In genomic region chr3:143220745-143221144, GRCh38 we compare ENCODE assay signal across 31 cellular contexts.
A peak's percentile ranks its signal among the peaks of the same experiment; 100 is the strongest.
DNase-seq lines count a peak whose midpoint lies in the region; ATAC-seq lines count a peak whose summit lies in the region.
"Had no signal": no experiment of that assay in that cellular context is flagged by ENCODE, and none has a peak within 500 bp of the region (broad histone marks: within the 10 kb centered on the region; RNA-seq: fewer than 3 reads in every experiment).

No MANE protein-coding gene starts in this region.

- intact Hi-C loops in right cardiac atrium (cut with DNase I), result no loop called here

- H3K4me3 ChIP-seq in BLaER1 treated with 17β-estradiol and CSF1 and Interleukin-3, amounts not matched to agents 10 nM and 100 nM, result no peak overlapping the region
- H3K4me3 ChIP-seq in right cardiac atrium (ENCODE audit: low read length), result no peak overlapping the region
- H3K4me3 ChIP-seq: SJSA1, upper lobe of left lung had no signal

- no peaks in the 10 kb centered on the region for H3K27me3 ChIP-seq in BLaER1 treated with 17β-estradiol and CSF1 and Interleukin-3, amounts not matched to agents 10 nM and 100 nM
- H3K27me3 ChIP-seq in right cardiac atrium (ENCODE audit: control insufficient read depth, insufficient read depth), result no peaks in the 10 kb centered on the region
- H3K27me3 ChIP-seq: brain microvascular endothelial cell, SJSA1, upper lobe of left lung had no signal

- H3K9me3 ChIP-seq in BLaER1 treated with 17β-estradiol and CSF1 and Interleukin-3, amounts not matched to agents 10 nM and 100 nM (replicated peaks in 1 of 11), result no peaks in the 10 kb centered on the region
- H3K9me3 ChIP-seq in KOPT-K1 (ENCODE audit: insufficient read depth, low read length, poor library complexity, severe bottlenecking), result no peaks in the 10 kb centered on the region
- H3K9me3 ChIP-seq in right cardiac atrium (ENCODE audit: control insufficient read depth, low read length), result no peaks in the 10 kb centered on the region
- H3K9me3 ChIP-seq: SJSA1, upper lobe of left lung had no signal

- peak; percentile 49 for ATAC-seq in GM19328 (IDR thresholded peaks at IDR 0.05; ENCODE audit: unreplicated experiment)
- peak; percentile 58 for ATAC-seq in HG02642 (IDR thresholded peaks at IDR 0.05; ENCODE audit: poor library complexity, unreplicated experiment)
- no peak for ATAC-seq in right cardiac atrium
- ATAC-seq in HG02610 (IDR thresholded peaks at IDR 0.05; ENCODE audit: unreplicated experiment), result no peak
- ATAC-seq: activated CD4-positive, alpha-beta T cell treated with anti-CD3 and anti-CD28 coated beads for 36 hours; activated CD8-positive, alpha-beta T cell treated with anti-CD3 and anti-CD28 coated beads for 36 hours; left lobe of liver; stimulated activated effector memory CD8-positive, alpha-beta T cell treated with anti-CD3 and anti-CD28 coated beads, Interleukin-12 subunit alpha, Interleukin-12 subunit beta, amount 100 ng/mL, for 72 hours had no signal

- H3K4me1 ChIP-seq in BLaER1 treated with 17β-estradiol and CSF1 and Interleukin-3, amounts not matched to agents 10 nM and 100 nM, result peaks cover 46 to 68% (median 58%) of the 10 kb centered on the region in 10 experiments
- no peaks in the 10 kb centered on the region for H3K4me1 ChIP-seq in right cardiac atrium (ENCODE audit: control insufficient read depth, insufficient read depth, low read length)

- peak overlapping the region in 6 of 11 experiments; percentile 12 to 88 (median 70); a peak in 9 of 22 replicates for H3K27ac ChIP-seq in BLaER1 treated with 17β-estradiol and CSF1 and Interleukin-3, amounts not matched to agents 10 nM and 100 nM
- H3K27ac ChIP-seq in KOPT-K1 (ENCODE audit: low read depth, low read length, poor library complexity, severe bottlenecking) (peak overlapping the region; percentile 7), right cardiac atrium (ENCODE audit: low read length) (no peak overlapping the region)
- H3K27ac ChIP-seq: brain microvascular endothelial cell, SJSA1, upper lobe of left lung had no signal

- no peak for DNase-seq in HUDEP-2 (lab: John Stamatoyannopoulos, UW; ENCODE audit: unreplicated experiment in 76 of 76)
- DNase-seq in NCI-H510A treated with DMSO at 0.1 percent for 48 hours (lab: John Stamatoyannopoulos, UW), result no peak
- no peak for DNase-seq in right cardiac atrium
- DNase-seq: 8988T; activated CD4-positive, alpha-beta T cell treated with anti-CD3 and anti-CD28 coated beads for 36 hours; activated CD8-positive, alpha-beta memory T cell treated with anti-CD3 and anti-CD28 coated beads, Interleukin-2, amount 50 U/mL, for 48 hours; activated CD8-positive, alpha-beta T cell treated with anti-CD3 and anti-CD28 coated beads for 36 hours; activated naive CD4-positive, alpha-beta T cell treated with anti-CD3 and anti-CD28 coated beads, Interleukin-2, amount 10 ng/mL, durations not matched to agents 7 days and 5 days; brain microvascular endothelial cell; Calu3; CD4-positive, CD25-positive, alpha-beta regulatory T cell; cerebellar nuclear complex; dermis blood vessel endothelial cell; DMS79; endodermal cell; foreskin fibroblast; GF-D8; H9; IMR-90; NCI-H1048; NCI-H774; T-helper 9 cell; upper lobe of left lung had no signal

- H4K20me1 ChIP-seq in BLaER1 treated with 17β-estradiol and CSF1 and Interleukin-3, amounts not matched to agents 10 nM and 100 nM, result no peaks in the 10 kb centered on the region

- peak overlapping the region in 10 of 11 experiments; percentile 0 to 80 (median 52); a peak in 14 of 22 replicates for H3K4me2 ChIP-seq in BLaER1 treated with 17β-estradiol and CSF1 and Interleukin-3, amounts not matched to agents 10 nM and 100 nM

- H3K9ac ChIP-seq in BLaER1 treated with 17β-estradiol and CSF1 and Interleukin-3, amounts not matched to agents 10 nM and 100 nM, result no peak overlapping the region

- WGBS in right cardiac atrium, result 87% methylated on average over 3 of the region's 3 CpGs

- H3K36me3 ChIP-seq in BLaER1 treated with 17β-estradiol and CSF1 and Interleukin-3, amounts not matched to agents 10 nM and 100 nM, result no peaks in the 10 kb centered on the region
- no peaks in the 10 kb centered on the region for H3K36me3 ChIP-seq in KOPT-K1 (ENCODE audit: insufficient read depth, low read length)
- H3K36me3 ChIP-seq: brain microvascular endothelial cell, SJSA1, upper lobe of left lung had no signal

Comparison
In these comparisons a context has a peak if more than half of its experiments do, and no peak if none do; other contexts are left out.
1. ATAC-seq: peak in GM19328 (single experiment) and HG02642 (single experiment); none in right cardiac atrium (0 of 2) and HG02610 (single experiment).